ENCODE assay signal across 27 cellular contexts in the genomic region with DNA sequence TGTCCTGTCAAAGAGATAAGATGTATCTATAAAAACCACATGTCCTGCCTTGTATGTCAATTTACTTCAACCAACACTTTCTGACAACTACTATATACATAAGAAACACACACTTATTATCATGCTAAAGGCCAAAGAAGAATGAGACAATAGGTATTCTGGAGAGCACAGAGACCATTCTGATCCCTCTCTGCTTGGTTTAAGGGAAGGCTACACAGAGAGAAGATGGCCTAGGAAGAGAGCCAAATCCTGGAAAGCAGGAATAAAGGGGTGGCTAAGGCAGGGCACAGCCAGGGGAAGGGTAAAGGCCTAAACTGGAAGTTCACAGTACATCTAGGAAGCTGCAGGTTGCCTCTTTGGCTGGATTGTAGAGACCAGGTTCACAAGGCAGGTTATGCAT.
"Had no signal": no experiment of that assay in that cellular context is flagged by ENCODE, and none has a peak within 500 bp of the region (broad histone marks: within the 10 kb centered on the region; RNA-seq: fewer than 3 reads in every experiment).

No MANE protein-coding gene starts in this region.

- H3K27me3 Mint-ChIP-seq: activated T-cell treated with anti-CD3 and anti-CD28 coated beads, Interleukin-2, amount 50 U/mL, for 24 hours; naive B cell; stimulated activated memory B cell treated with anti-CD40 and anti-IgM and Interleukin-4, amounts not matched to agents 10 μg/mL and 1 μg/mL and 100 μg/mL, for 72 hours; stimulated activated naive CD8-positive, alpha-beta T cell treated with anti-CD3 and anti-CD28 coated beads, Interleukin-15, amount 100 ng/mL, for 72 hours had no signal

- H3K4me3 Mint-ChIP-seq: activated T-cell treated with anti-CD3 and anti-CD28 coated beads, Interleukin-2, amount 50 U/mL, for 24 hours; naive B cell; nephron progenitor cell; stimulated activated memory B cell treated with anti-CD40 and anti-IgM and Interleukin-4, amounts not matched to agents 10 μg/mL and 1 μg/mL and 100 μg/mL, for 72 hours; stimulated activated naive CD8-positive, alpha-beta T cell treated with anti-CD3 and anti-CD28 coated beads, Interleukin-15, amount 100 ng/mL, for 72 hours had no signal

- DNase-seq: activated CD4-positive, alpha-beta T cell treated with anti-CD3 and anti-CD28 coated beads for 48 hours; activated CD4-positive, alpha-beta T cell treated with anti-CD3 and anti-CD28 coated beads, Interleukin-2, amount 50 U/mL, for 48 hours; activated CD8-positive, alpha-beta memory T cell treated with anti-CD3 and anti-CD28 coated beads, Interleukin-2, amount 50 U/mL, for 48 hours; activated gamma-delta T cell; activated naive CD4-positive, alpha-beta T cell treated with anti-CD3 and anti-CD28 coated beads, Interleukin-2, amount 50 U/mL, for 16 hours; activated T-cell treated with anti-CD3 and anti-CD28 coated beads, Interleukin-2, amount 50 U/mL, for 24 hours; anterior cingulate cortex; dermis blood vessel endothelial cell; effector CD4-positive, alpha-beta T cell; glutamatergic neuron; left cardiac atrium; mammary epithelial cell; naive B cell; nephron progenitor cell; ovary; psoas muscle; sigmoid colon; small intestine; stimulated activated CD4-positive, alpha-beta T cell treated with anti-CD3 and anti-CD28 coated beads, Interleukin-4, amount 100 ng/mL, for 24 hours; stimulated activated naive CD8-positive, alpha-beta T cell treated with anti-CD3 and anti-CD28 coated beads, Interleukin-15, amount 100 ng/mL, for 72 hours; substantia nigra; T-helper 1 cell; thyroid gland; upper lobe of left lung had no signal

- H3K27me3 ChIP-seq: ovary, sigmoid colon, thyroid gland, upper lobe of left lung, vagina had no signal

- H3K27ac Mint-ChIP-seq: activated T-cell treated with anti-CD3 and anti-CD28 coated beads, Interleukin-2, amount 50 U/mL, for 24 hours; nephron progenitor cell; stimulated activated memory B cell treated with anti-CD40 and anti-IgM and Interleukin-4, amounts not matched to agents 10 μg/mL and 1 μg/mL and 100 μg/mL, for 72 hours; stimulated activated naive CD8-positive, alpha-beta T cell treated with anti-CD3 and anti-CD28 coated beads, Interleukin-15, amount 100 ng/mL, for 72 hours had no signal

- H3K36me3 ChIP-seq: ovary had no signal

- H3K4me1 Mint-ChIP-seq: naive B cell; nephron progenitor cell; stimulated activated memory B cell treated with anti-CD40 and anti-IgM and Interleukin-4, amounts not matched to agents 10 μg/mL and 1 μg/mL and 100 μg/mL, for 72 hours had no signal

- H3K4me3 ChIP-seq: ovary, psoas muscle, sigmoid colon, thyroid gland, upper lobe of left lung, vagina had no signal

- H3K9me3 Mint-ChIP-seq: activated T-cell treated with anti-CD3 and anti-CD28 coated beads, Interleukin-2, amount 50 U/mL, for 24 hours; naive B cell; nephron progenitor cell; stimulated activated memory B cell treated with anti-CD40 and anti-IgM and Interleukin-4, amounts not matched to agents 10 μg/mL and 1 μg/mL and 100 μg/mL, for 72 hours; stimulated activated naive CD8-positive, alpha-beta T cell treated with anti-CD3 and anti-CD28 coated beads, Interleukin-15, amount 100 ng/mL, for 72 hours had no signal

- ATAC-seq: activated CD4-positive, CD25-positive, alpha-beta regulatory T cell treated with anti-CD3 and anti-CD28 coated beads, Interleukin-2, amount 50 U/mL, for 24 hours; left cardiac atrium; psoas muscle; stimulated activated memory B cell treated with anti-CD40 and anti-IgM and Interleukin-4, amounts not matched to agents 10 μg/mL and 1 μg/mL and 100 μg/mL, for 72 hours; stimulated activated naive CD8-positive, alpha-beta T cell treated with anti-CD3 and anti-CD28 coated beads, Interleukin-15, amount 100 ng/mL, for 72 hours had no signal
